In the genomic region with DNA sequence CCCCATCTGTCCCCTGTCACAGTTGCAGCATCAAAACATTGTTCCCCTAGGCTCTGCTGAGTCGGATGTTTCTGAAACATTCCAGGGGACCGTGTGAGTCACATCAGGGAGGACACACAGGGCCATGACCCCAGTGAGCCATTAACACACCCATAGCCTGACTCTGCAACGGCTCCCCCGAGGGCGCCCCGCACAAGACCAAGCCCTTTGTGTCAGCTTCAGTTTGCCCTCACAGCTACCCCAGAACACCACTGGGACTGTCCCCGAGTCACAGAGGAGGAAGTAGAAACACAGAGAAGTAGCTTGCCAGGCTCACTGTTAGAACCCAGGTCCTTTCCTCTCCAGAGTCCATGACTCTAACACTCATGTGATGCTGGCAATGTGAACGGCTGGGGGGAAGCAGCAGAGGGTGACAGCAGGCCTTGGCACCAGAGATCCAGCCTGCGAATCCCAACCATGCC, we compare ENCODE assay signal across 1 cellular context.
TF ChIP-seq lines count a peak whose summit lies in the region.

No MANE protein-coding gene starts in this region.

TF ChIP-seq in WTC11, 78 proteins besides CTCF, POLR2A, EP300 and RAD21 (continued from another document):
- TF ChIP-seq, protein P1, sequence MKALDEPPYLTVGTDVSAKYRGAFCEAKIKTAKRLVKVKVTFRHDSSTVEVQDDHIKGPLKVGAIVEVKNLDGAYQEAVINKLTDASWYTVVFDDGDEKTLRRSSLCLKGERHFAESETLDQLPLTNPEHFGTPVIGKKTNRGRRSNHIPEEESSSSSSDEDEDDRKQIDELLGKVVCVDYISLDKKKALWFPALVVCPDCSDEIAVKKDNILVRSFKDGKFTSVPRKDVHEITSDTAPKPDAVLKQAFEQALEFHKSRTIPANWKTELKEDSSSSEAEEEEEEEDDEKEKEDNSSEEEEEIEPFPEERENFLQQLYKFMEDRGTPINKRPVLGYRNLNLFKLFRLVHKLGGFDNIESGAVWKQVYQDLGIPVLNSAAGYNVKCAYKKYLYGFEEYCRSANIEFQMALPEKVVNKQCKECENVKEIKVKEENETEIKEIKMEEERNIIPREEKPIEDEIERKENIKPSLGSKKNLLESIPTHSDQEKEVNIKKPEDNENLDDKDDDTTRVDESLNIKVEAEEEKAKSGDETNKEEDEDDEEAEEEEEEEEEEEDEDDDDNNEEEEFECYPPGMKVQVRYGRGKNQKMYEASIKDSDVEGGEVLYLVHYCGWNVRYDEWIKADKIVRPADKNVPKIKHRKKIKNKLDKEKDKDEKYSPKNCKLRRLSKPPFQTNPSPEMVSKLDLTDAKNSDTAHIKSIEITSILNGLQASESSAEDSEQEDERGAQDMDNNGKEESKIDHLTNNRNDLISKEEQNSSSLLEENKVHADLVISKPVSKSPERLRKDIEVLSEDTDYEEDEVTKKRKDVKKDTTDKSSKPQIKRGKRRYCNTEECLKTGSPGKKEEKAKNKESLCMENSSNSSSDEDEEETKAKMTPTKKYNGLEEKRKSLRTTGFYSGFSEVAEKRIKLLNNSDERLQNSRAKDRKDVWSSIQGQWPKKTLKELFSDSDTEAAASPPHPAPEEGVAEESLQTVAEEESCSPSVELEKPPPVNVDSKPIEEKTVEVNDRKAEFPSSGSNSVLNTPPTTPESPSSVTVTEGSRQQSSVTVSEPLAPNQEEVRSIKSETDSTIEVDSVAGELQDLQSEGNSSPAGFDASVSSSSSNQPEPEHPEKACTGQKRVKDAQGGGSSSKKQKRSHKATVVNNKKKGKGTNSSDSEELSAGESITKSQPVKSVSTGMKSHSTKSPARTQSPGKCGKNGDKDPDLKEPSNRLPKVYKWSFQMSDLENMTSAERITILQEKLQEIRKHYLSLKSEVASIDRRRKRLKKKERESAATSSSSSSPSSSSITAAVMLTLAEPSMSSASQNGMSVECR (CRISPR knock-in tag; IDR thresholded peaks at IDR 0.05; ENCODE audit: borderline replicate concordance): no peak
- TF ChIP-seq, protein P2, sequence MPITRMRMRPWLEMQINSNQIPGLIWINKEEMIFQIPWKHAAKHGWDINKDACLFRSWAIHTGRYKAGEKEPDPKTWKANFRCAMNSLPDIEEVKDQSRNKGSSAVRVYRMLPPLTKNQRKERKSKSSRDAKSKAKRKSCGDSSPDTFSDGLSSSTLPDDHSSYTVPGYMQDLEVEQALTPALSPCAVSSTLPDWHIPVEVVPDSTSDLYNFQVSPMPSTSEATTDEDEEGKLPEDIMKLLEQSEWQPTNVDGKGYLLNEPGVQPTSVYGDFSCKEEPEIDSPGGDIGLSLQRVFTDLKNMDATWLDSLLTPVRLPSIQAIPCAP (CRISPR knock-in tag; IDR thresholded peaks at IDR 0.05): no peak
- TF ChIP-seq ZNF121 (CRISPR knock-in tag; IDR thresholded peaks at IDR 0.05) (no peak), IRF2 (CRISPR knock-in tag; IDR thresholded peaks at IDR 0.05; ENCODE audit: borderline replicate concordance, low read depth) (no peak), FOXP1 (CRISPR knock-in tag; IDR thresholded peaks at IDR 0.05; ENCODE audit: borderline replicate concordance) (no peak)
- TF ChIP-seq, protein P3, sequence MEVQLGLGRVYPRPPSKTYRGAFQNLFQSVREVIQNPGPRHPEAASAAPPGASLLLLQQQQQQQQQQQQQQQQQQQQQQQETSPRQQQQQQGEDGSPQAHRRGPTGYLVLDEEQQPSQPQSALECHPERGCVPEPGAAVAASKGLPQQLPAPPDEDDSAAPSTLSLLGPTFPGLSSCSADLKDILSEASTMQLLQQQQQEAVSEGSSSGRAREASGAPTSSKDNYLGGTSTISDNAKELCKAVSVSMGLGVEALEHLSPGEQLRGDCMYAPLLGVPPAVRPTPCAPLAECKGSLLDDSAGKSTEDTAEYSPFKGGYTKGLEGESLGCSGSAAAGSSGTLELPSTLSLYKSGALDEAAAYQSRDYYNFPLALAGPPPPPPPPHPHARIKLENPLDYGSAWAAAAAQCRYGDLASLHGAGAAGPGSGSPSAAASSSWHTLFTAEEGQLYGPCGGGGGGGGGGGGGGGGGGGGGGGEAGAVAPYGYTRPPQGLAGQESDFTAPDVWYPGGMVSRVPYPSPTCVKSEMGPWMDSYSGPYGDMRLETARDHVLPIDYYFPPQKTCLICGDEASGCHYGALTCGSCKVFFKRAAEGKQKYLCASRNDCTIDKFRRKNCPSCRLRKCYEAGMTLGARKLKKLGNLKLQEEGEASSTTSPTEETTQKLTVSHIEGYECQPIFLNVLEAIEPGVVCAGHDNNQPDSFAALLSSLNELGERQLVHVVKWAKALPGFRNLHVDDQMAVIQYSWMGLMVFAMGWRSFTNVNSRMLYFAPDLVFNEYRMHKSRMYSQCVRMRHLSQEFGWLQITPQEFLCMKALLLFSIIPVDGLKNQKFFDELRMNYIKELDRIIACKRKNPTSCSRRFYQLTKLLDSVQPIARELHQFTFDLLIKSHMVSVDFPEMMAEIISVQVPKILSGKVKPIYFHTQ (CRISPR knock-in tag; IDR thresholded peaks at IDR 0.05): no peak
TF ChIP-seq in WTC11: peak in this region for 0.
